ENCODE assay signal across 1 cellular context in the genomic region with DNA sequence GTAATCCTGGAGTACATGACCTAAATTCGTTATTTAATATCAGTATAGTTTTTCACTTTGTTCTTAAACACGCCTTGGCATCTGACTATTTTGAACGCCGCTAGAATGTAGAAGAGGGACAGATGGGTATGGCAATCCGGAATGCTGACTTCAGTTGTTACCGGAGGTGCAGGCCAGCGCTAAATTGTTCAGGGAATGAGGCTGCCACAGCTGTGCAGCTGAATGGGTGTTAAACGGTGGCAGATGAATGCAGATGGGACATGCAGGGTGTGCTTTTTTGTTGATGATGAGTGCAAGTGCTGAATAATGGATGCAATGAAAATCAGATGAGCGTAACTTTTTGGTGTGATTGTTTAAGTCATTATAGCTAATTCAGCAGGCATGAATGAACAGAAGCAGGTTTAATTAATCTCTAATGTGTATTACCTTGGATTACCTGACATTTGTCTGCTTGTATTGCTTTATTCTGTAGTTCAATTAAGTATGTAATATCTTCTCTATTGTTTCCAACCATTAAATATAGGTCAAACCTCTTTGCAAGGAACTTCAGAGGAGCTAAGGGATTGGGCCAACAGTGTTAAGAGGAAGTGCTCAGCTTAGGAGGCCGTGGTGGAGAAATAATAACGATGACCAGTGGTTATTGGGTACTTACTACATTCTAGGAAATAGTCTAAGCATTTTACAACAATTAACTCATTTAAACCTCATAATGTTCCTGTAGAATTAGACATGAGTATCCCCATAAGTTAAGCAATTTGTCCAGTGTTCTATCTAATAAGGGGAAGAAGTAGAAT.
TF ChIP-seq lines count a peak whose summit lies in the region.

No MANE protein-coding gene starts in this region.

TF ChIP-seq in IMR-90, 13 proteins besides CTCF, POLR2A, EP300 and RAD21:
- TF ChIP-seq FOS (IDR thresholded peaks at IDR 0.05; ENCODE audit: low read depth, low read length), result no peak
- TF ChIP-seq RCOR1 (IDR thresholded peaks at IDR 0.05; ENCODE audit: insufficient replicate concordance, low read length), result no peak
- no peak for TF ChIP-seq MXI1 (IDR thresholded peaks at IDR 0.05; ENCODE audit: borderline replicate concordance, low read depth, low read length)
- TF ChIP-seq CEBPB (IDR thresholded peaks at IDR 0.05; ENCODE audit: low read depth, low read length), result no peak
- TF ChIP-seq BHLHE40 (IDR thresholded peaks at IDR 0.05; ENCODE audit: low read depth, low read length), result no peak
- no peak for TF ChIP-seq SMC3 (IDR thresholded peaks at IDR 0.05; ENCODE audit: low read depth, low read length)
- no peak for TF ChIP-seq MAZ (IDR thresholded peaks at IDR 0.05; ENCODE audit: borderline replicate concordance, low read depth, low read length)
- no peak for TF ChIP-seq ELK1 (IDR thresholded peaks at IDR 0.05; ENCODE audit: borderline replicate concordance, low read depth, low read length)
- TF ChIP-seq NFE2L2 (IDR thresholded peaks at IDR 0.05; ENCODE audit: low read depth, low read length), result no peak
- TF ChIP-seq CHD1 (IDR thresholded peaks at IDR 0.05; ENCODE audit: low read depth, low read length), result no peak
- TF ChIP-seq, protein P1, sequence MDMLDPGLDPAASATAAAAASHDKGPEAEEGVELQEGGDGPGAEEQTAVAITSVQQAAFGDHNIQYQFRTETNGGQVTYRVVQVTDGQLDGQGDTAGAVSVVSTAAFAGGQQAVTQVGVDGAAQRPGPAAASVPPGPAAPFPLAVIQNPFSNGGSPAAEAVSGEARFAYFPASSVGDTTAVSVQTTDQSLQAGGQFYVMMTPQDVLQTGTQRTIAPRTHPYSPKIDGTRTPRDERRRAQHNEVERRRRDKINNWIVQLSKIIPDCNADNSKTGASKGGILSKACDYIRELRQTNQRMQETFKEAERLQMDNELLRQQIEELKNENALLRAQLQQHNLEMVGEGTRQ (IDR thresholded peaks at IDR 0.05; ENCODE audit: low read depth, low read length), result no peak
TF ChIP-seq in IMR-90: peak in this region for 0.
